ENCODE assay signal across 1 cellular context in the genomic region with DNA sequence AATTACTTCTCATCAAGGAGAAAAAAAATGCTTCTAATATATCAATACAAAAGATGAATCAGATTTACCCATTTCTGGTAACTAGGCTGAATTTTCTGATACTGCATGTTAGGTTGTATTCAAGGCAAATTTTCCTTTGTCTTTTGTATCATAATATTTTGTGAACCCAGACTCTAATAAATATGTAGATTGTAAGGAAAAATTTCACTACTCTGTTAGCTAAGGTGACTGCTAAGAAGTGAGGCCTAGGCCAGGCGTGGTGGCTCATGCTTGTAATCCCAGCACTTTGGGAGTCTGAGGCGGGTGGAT.
TF ChIP-seq lines count a peak whose summit lies in the region.

No MANE protein-coding gene starts in this region.

TF ChIP-seq in HepG2, 621 proteins besides CTCF, POLR2A, EP300 and RAD21 (continued from another document and continues in another):
- no peak for TF ChIP-seq ZNF3 (CRISPR knock-in tag; IDR thresholded peaks at IDR 0.05)
- TF ChIP-seq, protein P1, sequence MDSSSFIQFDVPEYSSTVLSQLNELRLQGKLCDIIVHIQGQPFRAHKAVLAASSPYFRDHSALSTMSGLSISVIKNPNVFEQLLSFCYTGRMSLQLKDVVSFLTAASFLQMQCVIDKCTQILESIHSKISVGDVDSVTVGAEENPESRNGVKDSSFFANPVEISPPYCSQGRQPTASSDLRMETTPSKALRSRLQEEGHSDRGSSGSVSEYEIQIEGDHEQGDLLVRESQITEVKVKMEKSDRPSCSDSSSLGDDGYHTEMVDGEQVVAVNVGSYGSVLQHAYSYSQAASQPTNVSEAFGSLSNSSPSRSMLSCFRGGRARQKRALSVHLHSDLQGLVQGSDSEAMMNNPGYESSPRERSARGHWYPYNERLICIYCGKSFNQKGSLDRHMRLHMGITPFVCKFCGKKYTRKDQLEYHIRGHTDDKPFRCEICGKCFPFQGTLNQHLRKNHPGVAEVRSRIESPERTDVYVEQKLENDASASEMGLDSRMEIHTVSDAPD (CRISPR knock-in tag; IDR thresholded peaks at IDR 0.05) = no peak
- no peak for TF ChIP-seq HNF4G (IDR thresholded peaks at IDR 0.05; ENCODE audit: borderline replicate concordance, low read depth, low read length)
- TF ChIP-seq HNF4G (CRISPR knock-in tag; IDR thresholded peaks at IDR 0.05; ENCODE audit: borderline replicate concordance, low read depth) = no peak
- 0 out of 2 replicates have a peak, but pooled peaks have one; percentile 30 for TF ChIP-seq NR2C2 (CRISPR knock-in tag; IDR thresholded peaks at IDR 0.05; ENCODE audit: borderline replicate concordance)
- no peak for TF ChIP-seq FLYWCH1 (CRISPR knock-in tag; IDR thresholded peaks at IDR 0.05)
- TF ChIP-seq FOXJ3 (CRISPR knock-in tag; IDR thresholded peaks at IDR 0.05; ENCODE audit: borderline replicate concordance) = no peak
- no peak for TF ChIP-seq ZNF251 (CRISPR knock-in tag; IDR thresholded peaks at IDR 0.05)
- TF ChIP-seq SIN3A (IDR thresholded peaks at IDR 0.05; ENCODE audit: borderline replicate concordance, low read depth, low read length) = no peak
- peak; percentile 82 for TF ChIP-seq RARA (CRISPR knock-in tag; IDR thresholded peaks at IDR 0.05)
- TF ChIP-seq ZNF674 (CRISPR knock-in tag; IDR thresholded peaks at IDR 0.05; ENCODE audit: low read depth) = no peak
- TF ChIP-seq TOPORS (CRISPR knock-in tag; IDR thresholded peaks at IDR 0.05) = no peak
- no peak for TF ChIP-seq GATAD2A (CRISPR knock-in tag; IDR thresholded peaks at IDR 0.05)
- TF ChIP-seq KAT8 (CRISPR knock-in tag; IDR thresholded peaks at IDR 0.05) = peak; percentile 24; the same call in 1 of the 2 replicates
- no peak for TF ChIP-seq ZNF782 (CRISPR knock-in tag; IDR thresholded peaks at IDR 0.05; ENCODE audit: borderline replicate concordance)
- no peak for TF ChIP-seq MED8 (CRISPR knock-in tag; IDR thresholded peaks at IDR 0.05; ENCODE audit: insufficient replicate concordance)
- TF ChIP-seq ZNF235 (CRISPR knock-in tag; IDR thresholded peaks at IDR 0.05; ENCODE audit: borderline replicate concordance) = no peak
- TF ChIP-seq ZKSCAN1 (IDR thresholded peaks at IDR 0.05; ENCODE audit: low read length) = no peak
- no peak for TF ChIP-seq ZNF264 (CRISPR knock-in tag; IDR thresholded peaks at IDR 0.05)
- TF ChIP-seq, protein P2, sequence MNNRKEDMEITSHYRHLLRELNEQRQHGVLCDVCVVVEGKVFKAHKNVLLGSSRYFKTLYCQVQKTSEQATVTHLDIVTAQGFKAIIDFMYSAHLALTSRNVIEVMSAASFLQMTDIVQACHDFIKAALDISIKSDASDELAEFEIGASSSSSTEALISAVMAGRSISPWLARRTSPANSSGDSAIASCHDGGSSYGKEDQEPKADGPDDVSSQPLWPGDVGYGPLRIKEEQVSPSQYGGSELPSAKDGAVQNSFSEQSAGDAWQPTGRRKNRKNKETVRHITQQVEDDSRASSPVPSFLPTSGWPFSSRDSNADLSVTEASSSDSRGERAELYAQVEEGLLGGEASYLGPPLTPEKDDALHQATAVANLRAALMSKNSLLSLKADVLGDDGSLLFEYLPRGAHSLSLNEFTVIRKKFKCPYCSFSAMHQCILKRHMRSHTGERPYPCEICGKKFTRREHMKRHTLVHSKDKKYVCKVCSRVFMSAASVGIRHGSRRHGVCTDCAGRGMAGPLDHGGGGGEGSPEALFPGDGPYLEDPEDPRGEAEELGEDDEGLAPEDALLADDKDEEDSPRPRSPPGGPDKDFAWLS (CRISPR knock-in tag; IDR thresholded peaks at IDR 0.05; ENCODE audit: borderline replicate concordance) = no peak
- no peak for TF ChIP-seq ZNF326 (CRISPR knock-in tag; IDR thresholded peaks at IDR 0.05; ENCODE audit: borderline replicate concordance)
- TF ChIP-seq, protein P3, sequence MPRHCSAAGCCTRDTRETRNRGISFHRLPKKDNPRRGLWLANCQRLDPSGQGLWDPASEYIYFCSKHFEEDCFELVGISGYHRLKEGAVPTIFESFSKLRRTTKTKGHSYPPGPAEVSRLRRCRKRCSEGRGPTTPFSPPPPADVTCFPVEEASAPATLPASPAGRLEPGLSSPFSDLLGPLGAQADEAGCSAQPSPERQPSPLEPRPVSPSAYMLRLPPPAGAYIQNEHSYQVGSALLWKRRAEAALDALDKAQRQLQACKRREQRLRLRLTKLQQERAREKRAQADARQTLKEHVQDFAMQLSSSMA (CRISPR knock-in tag; IDR thresholded peaks at IDR 0.05) = no peak
- no peak for TF ChIP-seq ZNF577 (CRISPR knock-in tag; IDR thresholded peaks at IDR 0.05; ENCODE audit: borderline replicate concordance, low read depth)
- TF ChIP-seq SP1 (IDR thresholded peaks at IDR 0.05) = no peak
- TF ChIP-seq SP1 (CRISPR knock-in tag; IDR thresholded peaks at IDR 0.05) = no peak
- peak; percentile 28; the same call in 1 of the 2 replicates for TF ChIP-seq TOE1 (CRISPR knock-in tag; IDR thresholded peaks at IDR 0.05)
- TF ChIP-seq RBFOX2 (IDR thresholded peaks at IDR 0.05; ENCODE audit: low read depth, low read length) = no peak
- TF ChIP-seq SETDB1 (CRISPR knock-in tag; IDR thresholded peaks at IDR 0.05; ENCODE audit: borderline replicate concordance) = no peak
- TF ChIP-seq, protein P4, sequence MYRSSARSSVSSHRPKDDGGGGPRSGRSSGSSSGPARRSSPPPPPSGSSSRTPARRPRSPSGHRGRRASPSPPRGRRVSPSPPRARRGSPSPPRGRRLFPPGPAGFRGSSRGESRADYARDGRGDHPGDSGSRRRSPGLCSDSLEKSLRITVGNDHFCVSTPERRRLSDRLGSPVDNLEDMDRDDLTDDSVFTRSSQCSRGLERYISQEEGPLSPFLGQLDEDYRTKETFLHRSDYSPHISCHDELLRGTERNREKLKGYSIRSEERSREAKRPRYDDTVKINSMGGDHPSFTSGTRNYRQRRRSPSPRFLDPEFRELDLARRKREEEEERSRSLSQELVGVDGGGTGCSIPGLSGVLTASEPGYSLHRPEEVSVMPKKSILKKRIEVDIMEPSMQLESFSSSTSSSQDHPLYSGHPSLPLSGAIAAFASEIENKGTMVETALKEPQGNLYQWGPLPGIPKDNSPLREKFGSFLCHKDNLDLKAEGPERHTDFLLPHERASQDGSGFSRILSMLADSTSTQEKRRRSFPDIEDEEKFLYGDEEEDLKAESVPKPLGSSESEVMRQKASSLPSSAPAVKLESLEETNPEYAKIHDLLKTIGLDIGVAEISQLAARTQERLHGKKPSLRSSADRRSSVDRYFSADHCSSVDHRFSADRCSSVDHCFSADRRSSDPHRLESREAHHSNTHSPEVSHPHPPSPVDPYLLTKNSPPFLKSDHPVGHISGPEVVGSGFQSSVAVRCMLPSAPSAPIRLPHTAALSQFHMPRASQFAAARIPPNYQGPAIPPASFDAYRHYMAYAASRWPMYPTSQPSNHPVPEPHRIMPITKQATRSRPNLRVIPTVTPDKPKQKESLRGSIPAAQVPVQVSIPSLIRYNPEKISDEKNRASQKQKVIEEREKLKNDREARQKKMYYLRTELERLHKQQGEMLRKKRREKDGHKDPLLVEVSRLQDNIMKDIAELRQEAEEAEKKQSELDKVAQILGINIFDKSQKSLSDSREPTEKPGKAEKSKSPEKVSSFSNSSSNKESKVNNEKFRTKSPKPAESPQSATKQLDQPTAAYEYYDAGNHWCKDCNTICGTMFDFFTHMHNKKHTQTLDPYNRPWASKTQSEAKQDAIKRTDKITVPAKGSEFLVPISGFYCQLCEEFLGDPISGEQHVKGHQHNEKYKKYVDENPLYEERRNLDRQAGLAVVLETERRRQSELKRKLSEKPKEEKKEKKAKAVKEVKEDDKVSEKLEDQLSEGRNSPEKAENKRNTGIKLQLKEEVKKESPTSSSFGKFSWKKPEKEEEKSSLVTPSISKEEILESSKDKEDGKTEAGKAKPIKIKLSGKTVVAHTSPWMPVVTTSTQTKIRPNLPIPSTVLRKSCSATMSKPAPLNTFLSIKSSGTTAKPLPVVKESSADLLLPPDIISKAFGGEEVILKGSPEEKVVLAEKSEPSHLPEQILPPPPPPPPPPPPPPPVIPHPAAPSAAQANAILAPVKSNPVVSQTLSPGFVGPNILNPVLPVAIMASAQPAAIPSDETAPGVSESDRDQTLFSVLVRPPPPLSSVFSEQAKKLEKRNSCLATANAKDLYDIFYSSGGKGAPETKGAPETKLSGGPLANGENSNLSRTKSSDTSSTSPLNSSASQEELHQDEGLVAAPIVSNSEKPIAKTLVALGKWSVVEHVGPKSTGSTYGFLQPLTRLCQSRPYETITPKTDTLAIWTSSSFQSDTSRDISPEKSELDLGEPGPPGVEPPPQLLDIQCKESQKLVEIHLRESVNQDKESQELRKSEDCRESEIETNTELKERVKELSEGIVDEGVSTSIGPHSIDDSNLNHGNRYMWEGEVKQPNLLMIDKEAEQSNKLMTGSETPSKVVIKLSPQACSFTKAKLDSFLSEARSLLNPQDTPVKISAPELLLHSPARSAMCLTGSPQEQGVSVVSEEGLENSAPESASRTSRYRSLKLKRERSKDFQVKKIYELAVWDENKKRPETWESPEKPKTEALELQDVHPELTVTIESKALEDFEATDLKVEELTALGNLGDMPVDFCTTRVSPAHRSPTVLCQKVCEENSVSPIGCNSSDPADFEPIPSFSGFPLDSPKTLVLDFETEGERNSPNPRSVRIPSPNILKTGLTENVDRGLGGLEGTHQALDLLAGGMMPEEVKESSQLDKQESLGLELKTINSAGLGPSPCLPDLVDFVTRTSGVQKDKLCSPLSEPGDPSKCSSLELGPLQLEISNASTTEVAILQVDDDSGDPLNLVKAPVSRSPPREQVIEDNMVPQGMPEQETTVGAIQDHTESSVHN (CRISPR knock-in tag; IDR thresholded peaks at IDR 0.05) = 0 out of 2 replicates have a peak, but pooled peaks have one; percentile 24
- TF ChIP-seq, protein P5, sequence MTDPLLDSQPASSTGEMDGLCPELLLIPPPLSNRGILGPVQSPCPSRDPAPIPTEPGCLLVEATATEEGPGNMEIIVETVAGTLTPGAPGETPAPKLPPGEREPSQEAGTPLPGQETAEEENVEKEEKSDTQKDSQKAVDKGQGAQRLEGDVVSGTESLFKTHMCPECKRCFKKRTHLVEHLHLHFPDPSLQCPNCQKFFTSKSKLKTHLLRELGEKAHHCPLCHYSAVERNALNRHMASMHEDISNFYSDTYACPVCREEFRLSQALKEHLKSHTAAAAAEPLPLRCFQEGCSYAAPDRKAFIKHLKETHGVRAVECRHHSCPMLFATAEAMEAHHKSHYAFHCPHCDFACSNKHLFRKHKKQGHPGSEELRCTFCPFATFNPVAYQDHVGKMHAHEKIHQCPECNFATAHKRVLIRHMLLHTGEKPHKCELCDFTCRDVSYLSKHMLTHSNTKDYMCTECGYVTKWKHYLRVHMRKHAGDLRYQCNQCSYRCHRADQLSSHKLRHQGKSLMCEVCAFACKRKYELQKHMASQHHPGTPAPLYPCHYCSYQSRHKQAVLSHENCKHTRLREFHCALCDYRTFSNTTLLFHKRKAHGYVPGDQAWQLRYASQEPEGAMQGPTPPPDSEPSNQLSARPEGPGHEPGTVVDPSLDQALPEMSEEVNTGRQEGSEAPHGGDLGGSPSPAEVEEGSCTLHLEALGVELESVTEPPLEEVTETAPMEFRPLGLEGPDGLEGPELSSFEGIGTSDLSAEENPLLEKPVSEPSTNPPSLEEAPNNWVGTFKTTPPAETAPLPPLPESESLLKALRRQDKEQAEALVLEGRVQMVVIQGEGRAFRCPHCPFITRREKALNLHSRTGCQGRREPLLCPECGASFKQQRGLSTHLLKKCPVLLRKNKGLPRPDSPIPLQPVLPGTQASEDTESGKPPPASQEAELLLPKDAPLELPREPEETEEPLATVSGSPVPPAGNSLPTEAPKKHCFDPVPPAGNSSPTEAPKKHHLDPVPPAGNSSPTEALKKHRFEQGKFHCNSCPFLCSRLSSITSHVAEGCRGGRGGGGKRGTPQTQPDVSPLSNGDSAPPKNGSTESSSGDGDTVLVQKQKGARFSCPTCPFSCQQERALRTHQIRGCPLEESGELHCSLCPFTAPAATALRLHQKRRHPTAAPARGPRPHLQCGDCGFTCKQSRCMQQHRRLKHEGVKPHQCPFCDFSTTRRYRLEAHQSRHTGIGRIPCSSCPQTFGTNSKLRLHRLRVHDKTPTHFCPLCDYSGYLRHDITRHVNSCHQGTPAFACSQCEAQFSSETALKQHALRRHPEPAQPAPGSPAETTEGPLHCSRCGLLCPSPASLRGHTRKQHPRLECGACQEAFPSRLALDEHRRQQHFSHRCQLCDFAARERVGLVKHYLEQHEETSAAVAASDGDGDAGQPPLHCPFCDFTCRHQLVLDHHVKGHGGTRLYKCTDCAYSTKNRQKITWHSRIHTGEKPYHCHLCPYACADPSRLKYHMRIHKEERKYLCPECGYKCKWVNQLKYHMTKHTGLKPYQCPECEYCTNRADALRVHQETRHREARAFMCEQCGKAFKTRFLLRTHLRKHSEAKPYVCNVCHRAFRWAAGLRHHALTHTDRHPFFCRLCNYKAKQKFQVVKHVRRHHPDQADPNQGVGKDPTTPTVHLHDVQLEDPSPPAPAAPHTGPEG (CRISPR knock-in tag; IDR thresholded peaks at IDR 0.05) = no peak
- no peak for TF ChIP-seq IKZF4 (CRISPR knock-in tag; IDR thresholded peaks at IDR 0.05; ENCODE audit: borderline replicate concordance, low read depth, not compliant biosample characterization)
- no peak for TF ChIP-seq ZNF75D (CRISPR knock-in tag; IDR thresholded peaks at IDR 0.05; ENCODE audit: borderline replicate concordance)
- TF ChIP-seq DNMT1 (CRISPR knock-in tag; IDR thresholded peaks at IDR 0.05) = no peak
- TF ChIP-seq SP5 (CRISPR knock-in tag; IDR thresholded peaks at IDR 0.05; ENCODE audit: borderline replicate concordance, low read depth) = no peak
- no peak for TF ChIP-seq NRL (CRISPR knock-in tag; IDR thresholded peaks at IDR 0.05; ENCODE audit: borderline replicate concordance)
- TF ChIP-seq ZNF44 (CRISPR knock-in tag; IDR thresholded peaks at IDR 0.05) = no peak
- TF ChIP-seq RFX5 (IDR thresholded peaks at IDR 0.05; ENCODE audit: low read depth, low read length) = no peak
- no peak for TF ChIP-seq ZKSCAN8 (CRISPR knock-in tag; IDR thresholded peaks at IDR 0.05; ENCODE audit: borderline replicate concordance)
- TF ChIP-seq MEIS1 (CRISPR knock-in tag; IDR thresholded peaks at IDR 0.05; ENCODE audit: borderline replicate concordance) = 0 out of 2 replicates have a peak, but pooled peaks have one; percentile 34
- TF ChIP-seq SRY (CRISPR knock-in tag; IDR thresholded peaks at IDR 0.05) = no peak
- no peak for TF ChIP-seq PAWR (CRISPR knock-in tag; IDR thresholded peaks at IDR 0.05; ENCODE audit: borderline replicate concordance)
- no peak for TF ChIP-seq ZNF552 (CRISPR knock-in tag; IDR thresholded peaks at IDR 0.05; ENCODE audit: borderline replicate concordance)
- TF ChIP-seq, protein P6, sequence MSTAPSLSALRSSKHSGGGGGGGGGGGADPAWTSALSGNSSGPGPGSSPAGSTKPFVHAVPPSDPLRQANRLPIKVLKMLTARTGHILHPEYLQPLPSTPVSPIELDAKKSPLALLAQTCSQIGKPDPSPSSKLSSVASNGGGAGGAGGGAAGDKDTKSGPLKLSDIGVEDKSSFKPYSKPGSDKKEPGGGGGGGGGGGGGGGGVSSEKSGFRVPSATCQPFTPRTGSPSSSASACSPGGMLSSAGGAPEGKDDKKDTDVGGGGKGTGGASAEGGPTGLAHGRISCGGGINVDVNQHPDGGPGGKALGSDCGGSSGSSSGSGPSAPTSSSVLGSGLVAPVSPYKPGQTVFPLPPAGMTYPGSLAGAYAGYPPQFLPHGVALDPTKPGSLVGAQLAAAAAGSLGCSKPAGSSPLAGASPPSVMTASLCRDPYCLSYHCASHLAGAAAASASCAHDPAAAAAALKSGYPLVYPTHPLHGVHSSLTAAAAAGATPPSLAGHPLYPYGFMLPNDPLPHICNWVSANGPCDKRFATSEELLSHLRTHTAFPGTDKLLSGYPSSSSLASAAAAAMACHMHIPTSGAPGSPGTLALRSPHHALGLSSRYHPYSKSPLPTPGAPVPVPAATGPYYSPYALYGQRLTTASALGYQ (CRISPR knock-in tag; IDR thresholded peaks at IDR 0.05) = no peak
- TF ChIP-seq ZFP82 (CRISPR knock-in tag; IDR thresholded peaks at IDR 0.05; ENCODE audit: borderline replicate concordance) = no peak
- TF ChIP-seq ZFX (CRISPR knock-in tag; IDR thresholded peaks at IDR 0.05; ENCODE audit: low read depth) = peak; percentile 55; the same call in 1 of the 2 replicates
